29 cellular contexts compared by ENCODE assay signal in the genomic region with DNA sequence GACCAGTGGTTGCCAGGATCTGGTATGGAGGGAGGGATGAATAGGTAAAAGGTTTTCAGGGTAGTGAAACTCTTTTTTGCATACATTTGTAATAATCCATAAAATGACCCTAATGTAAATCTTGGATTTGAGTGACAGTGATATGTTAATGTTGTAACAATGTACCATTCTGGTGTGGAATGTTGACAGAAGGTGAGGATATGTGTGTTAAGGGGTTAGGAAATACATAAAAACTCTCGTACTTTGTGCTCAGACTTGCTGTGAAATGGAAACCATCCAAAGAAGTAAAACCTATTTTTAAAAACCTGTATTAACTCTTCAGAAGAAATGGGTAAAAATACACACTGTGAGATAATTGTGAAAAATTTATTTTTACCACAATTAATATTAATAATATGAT.
"Had no signal": no experiment of that assay in that cellular context is flagged by ENCODE, and none has a peak within 500 bp of the region (broad histone marks: within the 10 kb centered on the region; RNA-seq: fewer than 3 reads in every experiment).

No MANE protein-coding gene starts in this region.

- H3K27me3 Mint-ChIP-seq: stimulated activated memory B cell treated with anti-CD40 and anti-IgM and Interleukin-4, amounts not matched to agents 10 μg/mL and 1 μg/mL and 100 μg/mL, for 72 hours; stimulated activated naive B cell treated with anti-CD40 and anti-IgM and Interleukin-4, amounts not matched to agents 10 μg/mL and 1 μg/mL and 100 μg/mL, for 72 hours; stimulated activated naive CD8-positive, alpha-beta T cell treated with anti-CD3 and anti-CD28 coated beads, Interleukin-15, amount 100 ng/mL, for 72 hours; stimulated activated naive CD8-positive, alpha-beta T cell treated with anti-CD3 and anti-CD28 coated beads, Interleukin-15, Interleukin-2, amounts not matched to agents 100 ng/mL and 50 ng/mL, for 24 hours; type B pancreatic cell had no signal

- H3K9me3 Mint-ChIP-seq: stimulated activated memory B cell treated with anti-CD40 and anti-IgM and Interleukin-4, amounts not matched to agents 10 μg/mL and 1 μg/mL and 100 μg/mL, for 72 hours; stimulated activated naive B cell treated with anti-CD40 and anti-IgM and Interleukin-4, amounts not matched to agents 10 μg/mL and 1 μg/mL and 100 μg/mL, for 72 hours; stimulated activated naive CD8-positive, alpha-beta T cell treated with anti-CD3 and anti-CD28 coated beads, Interleukin-15, Interleukin-2, amounts not matched to agents 100 ng/mL and 50 ng/mL, for 24 hours; type B pancreatic cell had no signal

- ATAC-seq: stimulated activated effector memory CD8-positive, alpha-beta T cell treated with anti-CD3 and anti-CD28 coated beads, Interleukin-12 subunit alpha, Interleukin-12 subunit beta, amount 100 ng/mL, for 72 hours; stimulated activated memory B cell treated with anti-CD40 and anti-IgM and Interleukin-4, amounts not matched to agents 10 μg/mL and 1 μg/mL and 100 μg/mL, for 72 hours; stimulated activated naive B cell treated with anti-CD40 and anti-IgM and Interleukin-4, amounts not matched to agents 10 μg/mL and 1 μg/mL and 100 μg/mL, for 72 hours; stimulated activated naive CD8-positive, alpha-beta T cell treated with anti-CD3 and anti-CD28 coated beads, Interleukin-15, amount 100 ng/mL, for 72 hours; stimulated activated naive CD8-positive, alpha-beta T cell treated with anti-CD3 and anti-CD28 coated beads, Interleukin-15, Interleukin-2, amounts not matched to agents 100 U/mL and 50 U/mL, for 24 hours; upper lobe of right lung had no signal

- H3K4me3 ChIP-seq: stomach, suprapubic skin, testis, thoracic aorta, thyroid gland, tibial artery, tibial nerve, transverse colon, upper lobe of left lung, upper lobe of right lung, uterus, vagina had no signal

- H3K36me3 Mint-ChIP-seq: stimulated activated effector memory CD8-positive, alpha-beta T cell treated with anti-CD3 and anti-CD28 coated beads, Interleukin-12 subunit alpha, Interleukin-12 subunit beta, amount 100 ng/mL, for 72 hours; stimulated activated memory B cell treated with anti-CD40 and anti-IgM and Interleukin-4, amounts not matched to agents 10 μg/mL and 1 μg/mL and 100 μg/mL, for 72 hours; stimulated activated naive B cell treated with anti-CD40 and anti-IgM and Interleukin-4, amounts not matched to agents 10 μg/mL and 1 μg/mL and 100 μg/mL, for 72 hours; type B pancreatic cell had no signal

- H3K27me3 ChIP-seq: stomach, suprapubic skin, testis, thyroid gland, tibial artery, tibial nerve, transverse colon, upper lobe of left lung, upper lobe of right lung, uterus, vagina had no signal

- H3K27ac ChIP-seq: stomach, suprapubic skin, testis, thoracic aorta, thyroid gland, tibial artery, tibial nerve, transverse colon, upper lobe of left lung, upper lobe of right lung, uterus, vagina had no signal

- H3K27ac Mint-ChIP-seq: stimulated activated effector memory CD8-positive, alpha-beta T cell treated with anti-CD3 and anti-CD28 coated beads, Interleukin-12 subunit alpha, Interleukin-12 subunit beta, amount 100 ng/mL, for 72 hours; stimulated activated memory B cell treated with anti-CD40 and anti-IgM and Interleukin-4, amounts not matched to agents 10 μg/mL and 1 μg/mL and 100 μg/mL, for 72 hours; stimulated activated naive B cell treated with anti-CD40 and anti-IgM and Interleukin-4, amounts not matched to agents 10 μg/mL and 1 μg/mL and 100 μg/mL, for 72 hours; stimulated activated naive CD8-positive, alpha-beta T cell treated with anti-CD3 and anti-CD28 coated beads, Interleukin-15, amount 100 ng/mL, for 72 hours; stimulated activated naive CD8-positive, alpha-beta T cell treated with anti-CD3 and anti-CD28 coated beads, Interleukin-15, Interleukin-2, amounts not matched to agents 100 ng/mL and 50 ng/mL, for 24 hours; type B pancreatic cell had no signal

- H3K36me3 ChIP-seq: stomach, suprapubic skin, thoracic aorta, thyroid gland, tibial artery, tibial nerve, transverse colon, upper lobe of left lung, upper lobe of right lung, uterus, vagina had no signal

- FAIRE-seq: urothelium cell line had no signal

- H3K9me3 ChIP-seq: stomach, suprapubic skin, testis, thoracic aorta, thyroid gland, tibial artery, tibial nerve, transverse colon, upper lobe of left lung, upper lobe of right lung, uterus, vagina had no signal

- H3K4me1 Mint-ChIP-seq: stimulated activated effector memory CD8-positive, alpha-beta T cell treated with anti-CD3 and anti-CD28 coated beads, Interleukin-12 subunit alpha, Interleukin-12 subunit beta, amount 100 ng/mL, for 72 hours; stimulated activated memory B cell treated with anti-CD40 and anti-IgM and Interleukin-4, amounts not matched to agents 10 μg/mL and 1 μg/mL and 100 μg/mL, for 72 hours; stimulated activated naive B cell treated with anti-CD40 and anti-IgM and Interleukin-4, amounts not matched to agents 10 μg/mL and 1 μg/mL and 100 μg/mL, for 72 hours; stimulated activated naive CD8-positive, alpha-beta T cell treated with anti-CD3 and anti-CD28 coated beads, Interleukin-15, amount 100 ng/mL, for 72 hours had no signal

- H3K4me3 Mint-ChIP-seq: stimulated activated effector memory CD8-positive, alpha-beta T cell treated with anti-CD3 and anti-CD28 coated beads, Interleukin-12 subunit alpha, Interleukin-12 subunit beta, amount 100 ng/mL, for 72 hours; stimulated activated memory B cell treated with anti-CD40 and anti-IgM and Interleukin-4, amounts not matched to agents 10 μg/mL and 1 μg/mL and 100 μg/mL, for 72 hours; stimulated activated naive B cell treated with anti-CD40 and anti-IgM and Interleukin-4, amounts not matched to agents 10 μg/mL and 1 μg/mL and 100 μg/mL, for 72 hours; stimulated activated naive CD8-positive, alpha-beta T cell treated with anti-CD3 and anti-CD28 coated beads, Interleukin-15, amount 100 ng/mL, for 72 hours; stimulated activated naive CD8-positive, alpha-beta T cell treated with anti-CD3 and anti-CD28 coated beads, Interleukin-15, Interleukin-2, amounts not matched to agents 100 ng/mL and 50 ng/mL, for 24 hours; type B pancreatic cell had no signal

- H3K4me1 ChIP-seq: stomach, suprapubic skin, testis, thyroid gland, tibial artery, tibial nerve, transverse colon, upper lobe of left lung, upper lobe of right lung, uterus, vagina had no signal

- DNase-seq: stimulated activated CD4-positive, alpha-beta T cell treated with anti-CD3 and anti-CD28 coated beads, Interleukin-2, amount 100 ng/mL, for 48 hours; stimulated activated CD4-positive, alpha-beta T cell treated with anti-CD3 and anti-CD28 coated beads, Interleukin-4, amount 100 ng/mL, for 1 hour; stimulated activated CD4-positive, alpha-beta T cell treated with anti-CD3 and anti-CD28 coated beads, Interleukin-4, amount 100 ng/mL, for 24 hours; stimulated activated CD4-positive, alpha-beta T cell treated with anti-CD3 and anti-CD28 coated beads, Interleukin-4, amount 100 ng/mL, for 4 hours; stimulated activated CD8-positive, alpha-beta memory T cell treated with anti-CD3 and anti-CD28 coated beads, Interleukin-4, amount 100 ng/mL, for 48 hours; stimulated activated naive B cell treated with anti-CD40 and anti-IgM and Interleukin-4, amounts not matched to agents 10 μg/mL and 1 μg/mL and 100 μg/mL, for 72 hours; stimulated activated naive CD4-positive, alpha-beta T cell; stimulated activated naive CD4-positive, alpha-beta T cell treated with Interleukin-2 at 50 U/mL for 16 hours; stimulated activated naive CD8-positive, alpha-beta T cell treated with anti-CD3 and anti-CD28 coated beads, Interleukin-15, amount 100 ng/mL, for 72 hours; stimulated activated naive CD8-positive, alpha-beta T cell treated with anti-CD3 and anti-CD28 coated beads, Interleukin-15, Interleukin-2, amounts not matched to agents 100 U/mL and 50 U/mL, for 24 hours; stomach; substantia nigra; testis; thyroid gland; tibial artery; transverse colon; trophoblast cell; upper lobe of left lung; upper lobe of right lung; uterus had no signal
